In the genomic region with DNA sequence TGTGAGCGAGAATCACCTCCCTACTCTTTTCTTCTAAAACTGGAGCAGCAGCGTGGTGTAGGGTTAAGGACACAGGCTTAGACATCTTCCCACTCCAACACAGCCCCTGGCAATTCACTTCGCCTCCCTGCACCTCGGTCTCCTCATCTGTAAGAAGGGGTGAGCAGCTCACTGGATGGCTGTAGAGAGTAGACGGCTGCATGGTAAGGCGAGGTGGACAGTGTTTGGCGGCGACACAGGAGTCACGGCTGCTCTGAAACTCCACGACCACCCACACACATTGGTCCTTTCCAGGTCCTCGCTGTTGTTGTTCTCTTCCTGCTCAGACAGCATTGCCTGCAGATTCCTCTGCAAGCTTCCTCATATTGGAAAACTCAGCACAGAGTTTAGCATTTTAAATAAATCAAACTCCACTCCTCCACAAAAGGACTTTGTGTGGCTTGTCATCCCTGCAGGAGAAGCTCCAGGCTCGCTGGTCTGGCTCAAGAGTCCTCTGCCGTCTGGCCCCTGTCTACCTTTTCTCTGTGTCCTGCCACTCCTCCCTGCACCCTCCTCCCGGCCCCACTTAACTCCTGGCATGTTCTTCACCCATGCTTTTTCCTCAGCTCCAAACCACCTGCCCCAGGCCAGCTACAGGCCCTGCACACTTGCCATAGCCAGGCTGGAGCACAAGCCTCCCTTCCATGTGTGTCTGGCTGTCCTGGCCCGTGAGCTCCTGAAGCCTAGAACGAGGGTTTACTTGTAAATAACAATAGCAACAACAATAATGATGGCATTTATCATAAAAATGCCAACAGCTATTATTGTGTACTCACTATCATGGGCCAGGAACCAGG, we compare ENCODE assay signal across 33 cellular contexts. TPM values are rescaled to one million over a fixed set of nuclear protein-coding genes. Genes with fewer than 3 reads are reported as not detected.
"Had no signal": no experiment of that assay in that cellular context is flagged by ENCODE, and none has a peak within 500 bp of the region (broad histone marks: within the 10 kb centered on the region; RNA-seq: fewer than 3 reads in every experiment).

No MANE protein-coding gene starts in this region.

- H3K27ac ChIP-seq: ascending aorta, cardiac muscle cell, Peyer's patch, SJSA1 had no signal

- H3K4me1 Mint-ChIP-seq: activated B cell treated with CpG ODN at 0.5 μM for 24 hours; activated naive CD4-positive, alpha-beta T cell treated with anti-CD3 and anti-CD28 coated beads, Interleukin-2, amount 10 ng/mL, durations not matched to agents 7 days and 5 days had no signal

- H3K9me3 Mint-ChIP-seq: activated B cell treated with CpG ODN at 0.5 μM for 24 hours; activated CD4-positive, alpha-beta memory T cell treated with anti-CD3 and anti-CD28 coated beads for 36 hours; activated naive CD4-positive, alpha-beta T cell treated with anti-CD3 and anti-CD28 coated beads, Interleukin-2, amount 10 ng/mL, durations not matched to agents 7 days and 5 days; activated T-cell treated with anti-CD3 and anti-CD28 coated beads, Interleukin-2, amount 50 U/mL, for 4 hours; activated T-helper 1 cell treated with anti-CD3 and anti-CD28 coated beads, Interleukin-12 subunit alpha, Interleukin-12 subunit beta, Interleukin-2, Interleukin-4 antibody, amounts not matched to agents 30 ng/mL and 10 ng/mL and 1 ng/mL, durations not matched to agents 14 hours and 24 hours and 36 hours; T-helper 1 cell treated with Interleukin-12 subunit alpha and Interleukin-12 subunit beta and Interleukin-4 antibody, amounts not matched to agents 30 μg/mL and 1 μg/mL, for 36 hours; T-helper 2 cell treated with Interferon-gamma antibody and Interleukin-4, amounts not matched to agents 5 μg/mL and 100 μg/mL, for 36 hours had no signal

- H3K27me3 Mint-ChIP-seq: activated naive CD4-positive, alpha-beta T cell treated with anti-CD3 and anti-CD28 coated beads, Interleukin-2, amount 10 ng/mL, durations not matched to agents 7 days and 5 days had no signal

- DNase-seq: activated B cell treated with CpG ODN at 0.5 μM for 24 hours; activated CD4-positive, alpha-beta memory T cell treated with anti-CD3 and anti-CD28 coated beads for 36 hours; activated CD4-positive, alpha-beta T cell treated with anti-CD3 and anti-CD28 coated beads for 4 hours; activated CD4-positive, alpha-beta T cell treated with anti-CD3 and anti-CD28 coated beads, Interleukin-2, amount 50 U/mL, for 1 hour; activated CD4-positive, CD25-positive, alpha-beta regulatory T cell treated with anti-CD3 and anti-CD28 coated beads, Interleukin-2, amount 50 U/mL, for 72 hours; activated CD8-positive, alpha-beta memory T cell treated with anti-CD3 and anti-CD28 coated beads, Interleukin-2, amount 50 U/mL, for 4 hours; activated naive CD4-positive, alpha-beta T cell treated with anti-CD3 and anti-CD28 coated beads, Interleukin-2, amount 10 ng/mL, durations not matched to agents 7 days and 5 days; activated T-cell treated with anti-CD3 and anti-CD28 coated beads for 4 hours; activated T-cell treated with anti-CD3 and anti-CD28 coated beads, Interleukin-2, amount 50 U/mL, for 4 hours; Kasumi-1; KG1; MG63; NCI-H1048; NCI-H1105 treated with DMSO at 0.1 percent for 48 hours; NCI-H1436 treated with DMSO at 0.1 percent for 48 hours; NCI-H1694 treated with DMSO at 0.1 percent for 48 hours; NCI-H2029; NCI-H345; NCI-H524 treated with DMSO at 0.1 percent for 48 hours; NCI-H748 treated with DMSO at 0.1 percent for 48 hours; NK-92 treated with Interleukin-12 subunit alpha and Interleukin-12 subunit beta, amount 100 ng/mL, for 24 hours; PC-3; Peyer's patch; RPMI8226; SHP77 treated with DMSO at 0.1 percent for 48 hours; SK-N-SH had no signal

- H3K4me3 Mint-ChIP-seq: activated B cell treated with CpG ODN at 0.5 μM for 24 hours; activated CD4-positive, alpha-beta memory T cell treated with anti-CD3 and anti-CD28 coated beads for 36 hours; activated naive CD4-positive, alpha-beta T cell treated with anti-CD3 and anti-CD28 coated beads, Interleukin-2, amount 10 ng/mL, durations not matched to agents 7 days and 5 days; activated naive CD8-positive, alpha-beta T cell; activated T-cell treated with anti-CD3 and anti-CD28 coated beads, Interleukin-2, amount 50 U/mL, for 4 hours; activated T-helper 1 cell treated with anti-CD3 and anti-CD28 coated beads, Interleukin-12 subunit alpha, Interleukin-12 subunit beta, Interleukin-2, Interleukin-4 antibody, amounts not matched to agents 30 ng/mL and 10 ng/mL and 1 ng/mL, durations not matched to agents 14 hours and 24 hours and 36 hours; T-helper 1 cell treated with Interleukin-12 subunit alpha and Interleukin-12 subunit beta and Interleukin-4 antibody, amounts not matched to agents 30 μg/mL and 1 μg/mL, for 36 hours; T-helper 2 cell treated with Interferon-gamma antibody and Interleukin-4, amounts not matched to agents 5 μg/mL and 100 μg/mL, for 36 hours had no signal

- H3K4me3 ChIP-seq: ascending aorta, cardiac muscle cell, MG63, Peyer's patch, SJSA1 had no signal

- H3K27ac Mint-ChIP-seq: activated B cell treated with CpG ODN at 0.5 μM for 24 hours; activated CD4-positive, alpha-beta memory T cell treated with anti-CD3 and anti-CD28 coated beads for 36 hours; activated naive CD4-positive, alpha-beta T cell treated with anti-CD3 and anti-CD28 coated beads, Interleukin-2, amount 10 ng/mL, durations not matched to agents 7 days and 5 days; activated naive CD8-positive, alpha-beta T cell; activated T-helper 1 cell treated with anti-CD3 and anti-CD28 coated beads, Interleukin-12 subunit alpha, Interleukin-12 subunit beta, Interleukin-2, Interleukin-4 antibody, amounts not matched to agents 30 ng/mL and 10 ng/mL and 1 ng/mL, durations not matched to agents 14 hours and 24 hours and 36 hours; T-helper 1 cell treated with Interleukin-12 subunit alpha and Interleukin-12 subunit beta and Interleukin-4 antibody, amounts not matched to agents 30 μg/mL and 1 μg/mL, for 36 hours; T-helper 2 cell treated with Interferon-gamma antibody and Interleukin-4, amounts not matched to agents 5 μg/mL and 100 μg/mL, for 36 hours had no signal

- H3K36me3 Mint-ChIP-seq: activated CD4-positive, alpha-beta memory T cell treated with anti-CD3 and anti-CD28 coated beads for 36 hours; activated naive CD4-positive, alpha-beta T cell treated with anti-CD3 and anti-CD28 coated beads, Interleukin-2, amount 10 ng/mL, durations not matched to agents 7 days and 5 days; activated naive CD8-positive, alpha-beta T cell had no signal

- ATAC-seq: activated T-cell treated with anti-CD3 and anti-CD28 coated beads, Interleukin-2, amount 50 U/mL, for 4 hours; PC-3 had no signal

RNA-seq across cellular contexts. Expression of a gene that starts 41.3 kb away (rescaled TPM):
- total RNA-seq: activated CD4-positive, alpha-beta memory T cell treated with anti-CD3 and anti-CD28 coated beads for 36 hours; activated T-helper 1 cell treated with anti-CD3 and anti-CD28 coated beads, Interleukin-12 subunit alpha, Interleukin-12 subunit beta, Interleukin-2, Interleukin-4 antibody, amounts not matched to agents 30 ng/mL and 10 ng/mL and 1 ng/mL, durations not matched to agents 14 hours and 24 hours and 36 hours; PC-3; SJSA1 had no signal
